ENCODE assay signal across 11 cellular contexts in the genomic region with DNA sequence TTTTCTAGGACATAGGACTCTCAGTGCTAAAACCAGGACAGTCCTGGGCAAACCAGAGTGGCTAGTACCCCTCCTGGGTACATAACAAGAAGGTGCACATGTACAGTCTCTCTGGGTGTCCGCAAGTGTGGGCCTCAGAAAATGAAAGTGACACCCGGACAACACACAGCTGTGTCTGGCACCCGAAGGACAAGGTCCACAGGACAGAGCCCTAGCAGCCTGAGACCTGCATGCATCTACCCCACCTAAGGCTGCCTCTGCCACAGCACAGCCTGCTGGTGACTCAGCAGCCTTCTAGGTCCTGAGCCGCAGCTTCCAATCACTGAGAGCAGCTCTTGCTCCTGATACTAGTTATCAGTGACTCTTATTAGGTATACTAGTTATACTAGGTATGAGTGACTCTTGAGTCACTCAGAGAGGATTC.
DNase-seq lines count a peak whose midpoint lies in the region; ATAC-seq and TF ChIP-seq lines count a peak whose summit lies in the region.
"Had no signal": no experiment of that assay in that cellular context is flagged by ENCODE, and none has a peak within 500 bp of the region (broad histone marks: within the 10 kb centered on the region; RNA-seq: fewer than 3 reads in every experiment).

No MANE protein-coding gene starts in this region.

- no peak overlapping the region for H3K18ac ChIP-seq in mesendoderm (ENCODE audit: low read length)

- H3K9ac ChIP-seq in mesendoderm (ENCODE audit: low read length), result no peak overlapping the region

- H2AK5ac ChIP-seq in mesendoderm (ENCODE audit: low read length), result no peak overlapping the region

- no peaks in the 10 kb centered on the region for H3K4me1 ChIP-seq in mesendoderm (ENCODE audit: control insufficient read depth, low read depth, low read length)

- no CpG with 5 or more reads among the region's 4 CpGs for WGBS in mesendoderm (ENCODE audit: extremely low coverage, insufficient coverage, low lambda C conversion rate)

- no peak overlapping the region for H2BK120ac ChIP-seq in mesendoderm (ENCODE audit: low read depth, low read length)

- H4K5ac ChIP-seq in mesendoderm (ENCODE audit: low read length), result no peak overlapping the region

- H3K4me3 ChIP-seq in cardiac fibroblast (replicated peaks in 1 of 2; ENCODE audit: low read depth in 2 of 2, low read length in 2 of 2), result no peak overlapping the region
- no peak overlapping the region for H3K4me3 ChIP-seq in mesendoderm (ENCODE audit: low read length)

- peak overlapping the region; percentile 71 for H3K4ac ChIP-seq in mesendoderm (ENCODE audit: low read depth, low read length)

- no peak overlapping the region for H3K56ac ChIP-seq in mesendoderm (ENCODE audit: low read length)

- ATAC-seq in GM19467 (IDR thresholded peaks at IDR 0.05; ENCODE audit: unreplicated experiment), result no peak
- no peak for ATAC-seq in GM21717 (IDR thresholded peaks at IDR 0.05; ENCODE audit: unreplicated experiment)
- ATAC-seq: CD8-positive, alpha-beta T cell had no signal

- no peaks in the 10 kb centered on the region for H3K27me3 ChIP-seq in mesendoderm (ENCODE audit: insufficient read depth, low read length, poor library complexity)

- H3K36me3 ChIP-seq in mesendoderm (ENCODE audit: control insufficient read depth, insufficient read depth, low read length), result no peaks in the 10 kb centered on the region

- H3K79me1 ChIP-seq in mesendoderm (ENCODE audit: low read length), result no peaks in the 10 kb centered on the region

- H3K79me2 ChIP-seq in mesendoderm (ENCODE audit: control insufficient read depth, insufficient read depth, low read length), result no peaks in the 10 kb centered on the region

- H4K8ac ChIP-seq in mesendoderm (ENCODE audit: low read depth, low read length), result no peak overlapping the region

- no peak overlapping the region for H3K23ac ChIP-seq in mesendoderm (ENCODE audit: low read length)

- DNase-seq in EL (peak; percentile 26), OCI-M1 (lab: John Stamatoyannopoulos, UW) (peak; percentile 13), cardiac fibroblast (ENCODE audit: low read depth in 2 of 2) (peak; percentile 10 to 31), mesendoderm (peak; percentile 63), OCI-M2 (lab: John Stamatoyannopoulos, UW; ENCODE audit: unreplicated experiment) (no peak), nucleus accumbens (lab: John Stamatoyannopoulos, UW) (no peak)
- DNase-seq: activated CD8-positive, alpha-beta memory T cell treated with anti-CD3 and anti-CD28 coated beads, Interleukin-2, amount 50 U/mL, for 48 hours; CD8-positive, alpha-beta T cell; NCI-H524 treated with DMSO at 0.1 percent for 48 hours had no signal

- no peak overlapping the region for H2BK5ac ChIP-seq in mesendoderm (ENCODE audit: low read length)

- no peak overlapping the region for H3K4me2 ChIP-seq in mesendoderm (ENCODE audit: low read length)

- TF ChIP-seq CTCF in cardiac fibroblast (IDR thresholded peaks at IDR 0.05; ENCODE audit: low read depth, low read length), result peak; percentile 16

- no peak overlapping the region for H3K27ac ChIP-seq in mesendoderm (ENCODE audit: low read depth, low read length)

- H2BK15ac ChIP-seq in mesendoderm (replicated peaks; ENCODE audit: low read depth), result no peak overlapping the region

Comparison
In these comparisons a context has a peak if more than half of its experiments do, and no peak if none do; other contexts are left out.
1. DNase-seq: peak in EL (single experiment), OCI-M1 (single experiment), cardiac fibroblast (2 of 2) and mesendoderm (single experiment); none in OCI-M2 (single experiment) and nucleus accumbens (0 of 56).